ENCODE assay signal across 11 cellular contexts in the genomic region with DNA sequence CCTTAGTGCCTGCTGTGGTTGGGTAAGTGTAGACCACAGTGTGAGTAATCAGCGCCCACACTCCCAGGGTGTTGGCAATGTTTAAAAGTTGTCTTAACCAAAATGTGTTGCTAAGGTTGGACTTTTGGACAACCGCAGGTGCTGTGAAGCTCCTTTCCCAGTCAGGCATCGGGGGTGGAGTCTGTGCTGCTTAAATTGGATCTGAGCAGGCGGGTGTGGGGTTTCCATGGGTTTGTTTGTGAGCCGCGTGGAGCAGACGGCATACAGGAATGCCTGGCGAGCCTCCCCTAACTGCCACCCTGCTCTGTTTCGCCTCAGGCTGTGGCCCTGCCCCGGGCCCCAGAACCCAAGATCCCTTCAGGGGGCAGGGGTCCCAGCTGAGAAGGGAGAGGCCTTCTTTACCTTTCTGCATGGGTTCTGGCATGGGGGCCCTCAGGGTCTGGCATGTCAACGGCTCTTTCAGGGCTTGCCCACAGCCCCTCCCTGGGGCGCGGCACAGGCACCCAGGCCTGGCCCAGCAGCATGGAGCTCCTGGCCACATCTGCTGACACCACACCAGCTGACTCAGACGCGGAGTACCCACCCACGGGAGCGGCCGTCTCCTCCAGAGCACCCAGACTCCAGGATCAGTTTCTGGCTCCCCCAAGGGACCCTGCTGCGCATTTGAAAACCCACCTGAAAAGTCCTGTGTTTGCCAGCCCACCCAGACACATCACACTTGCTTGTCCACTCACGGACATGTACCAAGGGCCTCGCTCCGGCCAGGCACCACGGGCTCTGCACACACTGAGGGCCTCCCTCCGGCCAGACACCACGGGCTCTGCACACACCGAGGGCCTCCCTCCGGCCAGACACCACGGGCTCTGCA. TPM values are rescaled to one million over a fixed set of nuclear protein-coding genes. Genes with fewer than 3 reads are reported as not detected.
A peak's percentile ranks its signal among the peaks of the same experiment; 100 is the strongest.
DNase-seq lines count a peak whose midpoint lies in the region; ATAC-seq and TF ChIP-seq lines count a peak whose summit lies in the region.
"Had no signal": no experiment of that assay in that cellular context is flagged by ENCODE, and none has a peak within 500 bp of the region (broad histone marks: within the 10 kb centered on the region; RNA-seq: fewer than 3 reads in every experiment).

No MANE protein-coding gene starts in this region.

- H3K36me3 Mint-ChIP-seq in activated naive CD8-positive, alpha-beta T cell treated with anti-CD3 and anti-CD28 coated beads, Interleukin-2, amount 50 U/mL, for 24 hours (ENCODE audit: low read depth): peaks cover 7% of the 10 kb centered on the region
- H3K36me3 Mint-ChIP-seq in activated naive CD8-positive, alpha-beta T cell treated with anti-CD3 and anti-CD28 coated beads for 36 hours: peaks cover 12% of the 10 kb centered on the region
- H3K36me3 Mint-ChIP-seq in MCF 10A (ENCODE audit: insufficient read depth, unreplicated experiment): no peaks in the 10 kb centered on the region

- no TSS peak for BruUV-seq in MCF 10A (replicated peaks; lab: Mats Ljungman, UMichigan)

- peak; percentile 71 for ATAC-seq in activated naive CD8-positive, alpha-beta T cell treated with anti-CD3 and anti-CD28 coated beads, Interleukin-2, amount 50 U/mL, for 24 hours
- ATAC-seq in GM21390 (IDR thresholded peaks at IDR 0.05; ENCODE audit: unreplicated experiment): no peak
- ATAC-seq in GM19023 (IDR thresholded peaks at IDR 0.05; ENCODE audit: unreplicated experiment): no peak
- ATAC-seq: GM23338, Panc1 had no signal

- H3K4me1 Mint-ChIP-seq in activated naive CD8-positive, alpha-beta T cell treated with anti-CD3 and anti-CD28 coated beads, Interleukin-2, amount 50 U/mL, for 24 hours: peaks cover 11% of the 10 kb centered on the region
- peaks cover under 1% of the 10 kb centered on the region for H3K4me1 Mint-ChIP-seq in activated naive CD8-positive, alpha-beta T cell treated with anti-CD3 and anti-CD28 coated beads for 36 hours
- H3K4me1 Mint-ChIP-seq in MCF 10A (ENCODE audit: insufficient read depth, unreplicated experiment): peaks cover 20% of the 10 kb centered on the region
- H3K4me1 Mint-ChIP-seq: GM23338 had no signal

- POLR2A ChIA-PET in MCF 10A (lab: Yijun Ruan, JAX): interaction anchor here (0.6 to 2.3 kb wide), 22 partner anchors 10 to 169 kb away, joined by 3 to 34 read pairs (median 3); a partner anchor contains a TSS

- CTCF ChIA-PET in MCF 10A (lab: Yijun Ruan, JAX): interaction anchor here (0.7 to 1.7 kb wide), 5 partner anchors 11 to 533 kb away, joined by 3 to 12 read pairs (median 3); no protein-coding TSS in a partner anchor

- H3K9me3 Mint-ChIP-seq in activated naive CD8-positive, alpha-beta T cell treated with anti-CD3 and anti-CD28 coated beads, Interleukin-2, amount 50 U/mL, for 24 hours: peaks cover 26% of the 10 kb centered on the region
- peaks cover 15% of the 10 kb centered on the region for H3K9me3 Mint-ChIP-seq in activated naive CD8-positive, alpha-beta T cell treated with anti-CD3 and anti-CD28 coated beads for 36 hours
- peaks cover 11% of the 10 kb centered on the region for H3K9me3 Mint-ChIP-seq in MCF 10A (ENCODE audit: unreplicated experiment)

- peak; percentile 47 for DNase-seq in activated naive CD8-positive, alpha-beta T cell treated with anti-CD3 and anti-CD28 coated beads, Interleukin-2, amount 50 U/mL, for 24 hours
- DNase-seq in activated naive CD8-positive, alpha-beta T cell treated with anti-CD3 and anti-CD28 coated beads for 36 hours: no peak
- peak; percentile 62 for DNase-seq in MCF 10A (ENCODE audit: unreplicated experiment)
- DNase-seq in middle frontal gyrus (ENCODE audit: extremely low spot score, low spot score): peak; percentile 33
- DNase-seq in EL: no peak
- no peak for DNase-seq in DMS79 treated with DMSO at 0.1 percent for 48 hours (lab: John Stamatoyannopoulos, UW)
- DNase-seq: stimulated activated CD4-positive, alpha-beta T cell treated with anti-CD3 and anti-CD28 coated beads, Interleukin-2, amount 100 ng/mL, for 24 hours had no signal

- H3K4me3 Mint-ChIP-seq in activated naive CD8-positive, alpha-beta T cell treated with anti-CD3 and anti-CD28 coated beads, Interleukin-2, amount 50 U/mL, for 24 hours: no peak overlapping the region
- no peak overlapping the region for H3K4me3 Mint-ChIP-seq in activated naive CD8-positive, alpha-beta T cell treated with anti-CD3 and anti-CD28 coated beads for 36 hours
- H3K4me3 Mint-ChIP-seq in MCF 10A (ENCODE audit: unreplicated experiment): peak overlapping the region; percentile 41
- H3K4me3 Mint-ChIP-seq: GM23338 had no signal

- H3K27ac Mint-ChIP-seq in activated naive CD8-positive, alpha-beta T cell treated with anti-CD3 and anti-CD28 coated beads, Interleukin-2, amount 50 U/mL, for 24 hours: no peak overlapping the region
- H3K27ac Mint-ChIP-seq in activated naive CD8-positive, alpha-beta T cell treated with anti-CD3 and anti-CD28 coated beads for 36 hours: no peak overlapping the region
- peak overlapping the region; percentile 95 for H3K27ac Mint-ChIP-seq in MCF 10A (ENCODE audit: low read depth, unreplicated experiment)
- H3K27ac Mint-ChIP-seq: GM23338 had no signal

- intact Hi-C loops in MCF 10A (cut with micrococcal nuclease): no loop called here

- TF ChIP-seq CTCF in MCF 10A (IDR thresholded peaks at IDR 0.05; ENCODE audit: unreplicated experiment): no peak

- peaks cover 12% of the 10 kb centered on the region for H3K27me3 Mint-ChIP-seq in activated naive CD8-positive, alpha-beta T cell treated with anti-CD3 and anti-CD28 coated beads, Interleukin-2, amount 50 U/mL, for 24 hours
- H3K27me3 Mint-ChIP-seq in activated naive CD8-positive, alpha-beta T cell treated with anti-CD3 and anti-CD28 coated beads for 36 hours: peaks cover 11% of the 10 kb centered on the region
- H3K27me3 Mint-ChIP-seq in MCF 10A (ENCODE audit: insufficient read depth, unreplicated experiment): no peaks in the 10 kb centered on the region

RNA-seq across cellular contexts. Expression of a gene that starts 5.1 kb away (rescaled TPM):
- total RNA-seq in activated naive CD8-positive, alpha-beta T cell treated with anti-CD3 and anti-CD28 coated beads for 36 hours: 1 to 10 TPM; 6.5 to 6.8 TPM
- total RNA-seq in MCF 10A (2022): 0.54 and 0.64 TPM in 2 replicates

Comparison
In these comparisons a context has a peak if more than half of its experiments do, and no peak if none do; other contexts are left out.
1. DNase-seq: peak in activated naive CD8-positive, alpha-beta T cell treated with anti-CD3 and anti-CD28 coated beads, Interleukin-2, amount 50 U/mL, for 24 hours (single experiment), MCF 10A (single experiment) and middle frontal gyrus (single experiment); none in activated naive CD8-positive, alpha-beta T cell treated with anti-CD3 and anti-CD28 coated beads for 36 hours (single experiment), EL (single experiment) and DMS79 treated with DMSO at 0.1 percent for 48 hours (single experiment).